Comparison of ENCODE assay signal across 1 cellular context in genomic region chr17:58338907-58339774, GRCh38.
TF ChIP-seq lines count a peak whose summit lies in the region.

No MANE protein-coding gene starts in this region.

TF ChIP-seq in GM12878, 131 proteins besides CTCF, POLR2A, EP300 and RAD21 (continued from another document and continues in another):
- no peak for TF ChIP-seq IRF3 (IDR thresholded peaks at IDR 0.05)
- TF ChIP-seq RAD51 (IDR thresholded peaks at IDR 0.05), result no peak; the same call in 1 of the 2 replicates
- no peak for TF ChIP-seq ASH2L (IDR thresholded peaks at IDR 0.05; ENCODE audit: borderline replicate concordance, low read depth)
- peak; percentile 57; the same call in 1 of the 2 replicates for TF ChIP-seq MAX (IDR thresholded peaks at IDR 0.05; ENCODE audit: low read depth, low read length)
- TF ChIP-seq IKZF2 (IDR thresholded peaks at IDR 0.05), result peak; percentile 91 to 95
- no peak for TF ChIP-seq BCLAF1 (IDR thresholded peaks at IDR 0.05)
- no peak for TF ChIP-seq E2F4 (IDR thresholded peaks at IDR 0.05; ENCODE audit: low read depth, low read length)
- TF ChIP-seq SIX5 (IDR thresholded peaks at IDR 0.05; ENCODE audit: low read depth, low read length, severe bottlenecking), result no peak
- TF ChIP-seq CREM (IDR thresholded peaks at IDR 0.05; ENCODE audit: low read depth), result peak; percentile 46; the same call in 1 of the 2 replicates
- no peak for TF ChIP-seq SMARCA5 (IDR thresholded peaks at IDR 0.05)
- TF ChIP-seq ZZZ3 (IDR thresholded peaks at IDR 0.05; ENCODE audit: control insufficient read depth, insufficient read length, low read depth), result no peak
- TF ChIP-seq SREBF1 (IDR thresholded peaks at IDR 0.05; ENCODE audit: low read length), result no peak
- no peak for TF ChIP-seq SREBF2 (IDR thresholded peaks at IDR 0.05; ENCODE audit: low read length)
- TF ChIP-seq BMI1 (IDR thresholded peaks at IDR 0.05; ENCODE audit: borderline replicate concordance), result peak; percentile 35; the same call in 1 of the 2 replicates
- TF ChIP-seq NR2C1 (IDR thresholded peaks at IDR 0.05), result no peak
- TF ChIP-seq EZH2 (IDR thresholded peaks at IDR 0.05; ENCODE audit: borderline replicate concordance, control insufficient read depth, low read depth, low read length), result no peak
- TF ChIP-seq ATF2 (IDR thresholded peaks at IDR 0.05; ENCODE audit: low read length), result no peak
- TF ChIP-seq CHD1 (IDR thresholded peaks at IDR 0.05; ENCODE audit: low read depth, low read length), result 0 out of 2 replicates have a peak, but pooled peaks have one; percentile 79
- no peak for TF ChIP-seq SUPT20H (IDR thresholded peaks at IDR 0.05; ENCODE audit: borderline replicate concordance, control insufficient read depth, low read depth, low read length)
- no peak for TF ChIP-seq KAT2A (conservative IDR thresholded peaks at IDR 0.05; ENCODE audit: control insufficient read depth, low read depth, low read length)
- TF ChIP-seq SMC3 (IDR thresholded peaks at IDR 0.05; ENCODE audit: borderline replicate concordance, low read length), result no peak; the same call in 1 of the 2 replicates
- TF ChIP-seq ZBED1 (IDR thresholded peaks at IDR 0.05; ENCODE audit: borderline replicate concordance), result peak; percentile 71; the same call in 1 of the 2 replicates
- peak; percentile 95 for TF ChIP-seq MEF2B (IDR thresholded peaks at IDR 0.05; ENCODE audit: partially characterized antibody, poor library complexity, severe bottlenecking)
- 0 out of 2 replicates have a peak, but pooled peaks have one; percentile 10 for TF ChIP-seq JUNB (IDR thresholded peaks at IDR 0.05)
- TF ChIP-seq PAX8 (IDR thresholded peaks at IDR 0.05), result no peak
- TF ChIP-seq ZNF24 (IDR thresholded peaks at IDR 0.05), result no peak
- TF ChIP-seq NR2C2 (IDR thresholded peaks at IDR 0.05; ENCODE audit: borderline replicate concordance, control insufficient read depth, insufficient read length, low read depth), result no peak
- TF ChIP-seq TARDBP (IDR thresholded peaks at IDR 0.05; ENCODE audit: borderline replicate concordance), result 0 out of 2 replicates have a peak, but pooled peaks have one; percentile 6
- TF ChIP-seq TBL1XR1 (IDR thresholded peaks at IDR 0.05; ENCODE audit: low read depth, low read length), result 0 out of 2 replicates have a peak, but pooled peaks have one; percentile 30
- no peak for TF ChIP-seq REST (IDR thresholded peaks at IDR 0.05; ENCODE audit: low read depth, low read length)
- TF ChIP-seq CUX1 (IDR thresholded peaks at IDR 0.05; ENCODE audit: insufficient replicate concordance, low read depth, low read length), result no peak
- TF ChIP-seq MTA3 (IDR thresholded peaks at IDR 0.05; ENCODE audit: borderline replicate concordance, low read length), result no peak
- peak; percentile 31 for TF ChIP-seq WRNIP1 (IDR thresholded peaks at IDR 0.05; ENCODE audit: borderline replicate concordance, low read depth, low read length)
- TF ChIP-seq HDAC2 (IDR thresholded peaks at IDR 0.05), result no peak
- TF ChIP-seq USF1 (IDR thresholded peaks at IDR 0.05; ENCODE audit: borderline replicate concordance, extremely low read length, insufficient read depth, low read depth, low read length), result peak; percentile 49
- 0 out of 2 replicates have a peak, but pooled peaks have one; percentile 7 for TF ChIP-seq PRDM15 (CRISPR knock-in tag; IDR thresholded peaks at IDR 0.05)
